17 cellular contexts compared by ENCODE assay signal in the genomic region with DNA sequence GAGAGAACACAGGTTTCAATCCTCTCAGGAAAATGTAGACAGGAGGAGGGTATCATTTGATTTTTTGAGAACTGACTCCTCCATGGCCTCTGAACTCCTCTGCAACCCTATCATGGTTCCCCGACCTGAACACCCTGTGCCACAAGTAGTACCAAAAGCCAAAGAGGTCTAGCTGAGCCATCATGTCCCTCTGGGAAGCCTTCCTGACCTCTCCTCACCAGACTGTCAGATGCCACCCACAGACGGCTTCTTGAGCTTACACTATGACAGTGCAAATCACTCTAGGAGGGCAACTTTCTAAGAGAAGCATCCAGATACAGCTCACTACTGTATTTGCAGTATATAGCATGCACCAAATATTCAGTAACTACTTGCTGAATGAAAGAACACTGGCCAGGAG. TPM values are rescaled to one million over a fixed set of nuclear protein-coding genes. Genes with fewer than 3 reads are reported as not detected.
DNase-seq lines count a peak whose midpoint lies in the region; ATAC-seq and TF ChIP-seq lines count a peak whose summit lies in the region.
"Had no signal": no experiment of that assay in that cellular context is flagged by ENCODE, and none has a peak within 500 bp of the region (broad histone marks: within the 10 kb centered on the region; RNA-seq: fewer than 3 reads in every experiment).

No MANE protein-coding gene starts in this region.

- H3K9me3 ChIP-seq in Loucy (ENCODE audit: insufficient read depth, low read depth, low read length), result no peaks in the 10 kb centered on the region
- no peaks in the 10 kb centered on the region for H3K9me3 ChIP-seq in gastrocnemius medialis
- H3K9me3 ChIP-seq: HAP-1, left ventricle myocardium inferior had no signal

- intact Hi-C loops in gastrocnemius medialis (cut with DNase I; ENCODE audit: low total_unique reads), result no loop called here

- H4K20me1 ChIP-seq in Loucy (ENCODE audit: insufficient read depth, low read length, poor library complexity, severe bottlenecking), result peaks cover 80% of the 10 kb centered on the region

- H3K4me2 ChIP-seq in Loucy (ENCODE audit: low read depth, low read length, poor library complexity, severe bottlenecking), result peak overlapping the region; percentile 82

- no peak for TF ChIP-seq POLR2A in gastrocnemius medialis (IDR thresholded peaks at IDR 0.05)

- in situ Hi-C loops in gastrocnemius medialis (cut with MboI; ENCODE audit: low sequenced_read_pairs in 4 of 4), result loop anchor here in 2 of 4 donors (10.0 to 25.0 kb wide), 4 partner anchors 49 to 459 kb away; a partner anchor contains a TSS

- DNase-seq in activated CD4-positive, alpha-beta T cell treated with anti-CD3 and anti-CD28 coated beads, Interleukin-2, amount 10 ng/mL, durations not matched to agents 7 days and 5 days, result no peak
- DNase-seq in activated CD4-positive, alpha-beta T cell treated with anti-CD3 and anti-CD28 coated beads, Interleukin-2, amount 50 U/mL, for 1 hour, result no peak
- DNase-seq in effector memory CD8-positive, alpha-beta T cell, result no peak
- DNase-seq in gastrocnemius medialis (no peak), DMS 273 treated with DMSO at 0.1 percent for 48 hours (lab: John Stamatoyannopoulos, UW) (no peak)
- DNase-seq: KBM-7; left ventricle myocardium inferior; NCI-H1436; retina; stimulated activated CD4-positive, alpha-beta T cell treated with anti-CD3 and anti-CD28 coated beads, Interleukin-2, amount 100 ng/mL, for 24 hours; WERI-Rb-1 had no signal

- no peaks in the 10 kb centered on the region for H3K27me3 Mint-ChIP-seq in activated CD4-positive, alpha-beta T cell treated with anti-CD3 and anti-CD28 coated beads, Interleukin-2, amount 10 ng/mL, durations not matched to agents 7 days and 5 days
- no peaks in the 10 kb centered on the region for H3K27me3 Mint-ChIP-seq in effector memory CD8-positive, alpha-beta T cell
- H3K27me3 Mint-ChIP-seq: dendritic cell treated with granulocyte-macrophage colony-stimulating factor and Interleukin-4, amounts not matched to agents 40 ng/mL and 50 ng/mL, for 4 days had no signal

- POLR2A ChIA-PET in activated CD4-positive, alpha-beta T cell treated with anti-CD3 and anti-CD28 coated beads, Interleukin-2, amount 10 ng/mL, durations not matched to agents 7 days and 5 days (lab: Charles Lee), result no interaction called here

- CTCF ChIA-PET in activated CD4-positive, alpha-beta T cell treated with anti-CD3 and anti-CD28 coated beads, Interleukin-2, amount 10 ng/mL, durations not matched to agents 7 days and 5 days (lab: Charles Lee), result interaction anchor here (0.8 to 1.0 kb wide), 3 partner anchors 12 to 21 kb away, joined by 3 read pairs; a partner anchor contains a TSS

- H3K4me1 ChIP-seq in Loucy (ENCODE audit: insufficient read depth, low read length, poor library complexity, severe bottlenecking) (peaks cover 67% of the 10 kb centered on the region), gastrocnemius medialis (peaks cover 64 to 69% of the 10 kb centered on the region in 2 donors)

- ATAC-seq in effector memory CD8-positive, alpha-beta T cell (replicated peaks), result no peak
- ATAC-seq in gastrocnemius medialis, result no peak
- ATAC-seq in GM19455 (IDR thresholded peaks at IDR 0.05; ENCODE audit: unreplicated experiment), result no peak
- no peak for ATAC-seq in GM18520 (IDR thresholded peaks at IDR 0.05; ENCODE audit: unreplicated experiment)

- TF ChIP-seq CTCF in Loucy (conservative IDR thresholded peaks at IDR 0.05; ENCODE audit: low read length) (no peak), gastrocnemius medialis (IDR thresholded peaks at IDR 0.05 in 4 of 5, conservative IDR thresholded peaks at IDR 0.05 in 1 of 5) (no peak)

- no peaks in the 10 kb centered on the region for H3F3A ChIP-seq in Loucy (ENCODE audit: low read depth)

- no peaks in the 10 kb centered on the region for H3K9me3 Mint-ChIP-seq in activated CD4-positive, alpha-beta T cell treated with anti-CD3 and anti-CD28 coated beads, Interleukin-2, amount 10 ng/mL, durations not matched to agents 7 days and 5 days
- H3K9me3 Mint-ChIP-seq in effector memory CD8-positive, alpha-beta T cell, result no peaks in the 10 kb centered on the region
- H3K9me3 Mint-ChIP-seq: dendritic cell treated with granulocyte-macrophage colony-stimulating factor and Interleukin-4, amounts not matched to agents 40 ng/mL and 50 ng/mL, for 4 days had no signal

- H3K36me3 Mint-ChIP-seq in activated CD4-positive, alpha-beta T cell treated with anti-CD3 and anti-CD28 coated beads, Interleukin-2, amount 10 ng/mL, durations not matched to agents 7 days and 5 days (ENCODE audit: low read depth), result peaks cover 74% of the 10 kb centered on the region
- H3K36me3 Mint-ChIP-seq in effector memory CD8-positive, alpha-beta T cell (ENCODE audit: insufficient read depth), result peaks cover 99% of the 10 kb centered on the region

- peak overlapping the region; percentile 48 for H3K27ac Mint-ChIP-seq in activated CD4-positive, alpha-beta T cell treated with anti-CD3 and anti-CD28 coated beads, Interleukin-2, amount 10 ng/mL, durations not matched to agents 7 days and 5 days
- H3K27ac Mint-ChIP-seq in effector memory CD8-positive, alpha-beta T cell, result peak overlapping the region in 1 of 2 donors; percentile 100
- H3K27ac Mint-ChIP-seq: dendritic cell treated with granulocyte-macrophage colony-stimulating factor and Interleukin-4, amounts not matched to agents 40 ng/mL and 50 ng/mL, for 4 days had no signal

- H3K4me3 ChIP-seq in Loucy (ENCODE audit: low read length, poor library complexity, severe bottlenecking), result peak overlapping the region; percentile 95
- no peak overlapping the region for H3K4me3 ChIP-seq in gastrocnemius medialis
- H3K4me3 ChIP-seq: HAP-1, left ventricle myocardium inferior had no signal

- H3K79me2 ChIP-seq in Loucy (ENCODE audit: insufficient read depth, low read length), result peaks cover 85% of the 10 kb centered on the region

- peaks cover 72% of the 10 kb centered on the region for H3K36me3 ChIP-seq in Loucy (ENCODE audit: insufficient read depth, low read length)
- H3K36me3 ChIP-seq in gastrocnemius medialis, result peaks cover 14 to 68% of the 10 kb centered on the region in 2 donors

- H2AFZ ChIP-seq in Loucy (ENCODE audit: low read length), result no peak overlapping the region

- H3K4me3 Mint-ChIP-seq in activated CD4-positive, alpha-beta T cell treated with anti-CD3 and anti-CD28 coated beads, Interleukin-2, amount 10 ng/mL, durations not matched to agents 7 days and 5 days, result peak overlapping the region; percentile 8
- peak overlapping the region; percentile 21 to 38 for H3K4me3 Mint-ChIP-seq in effector memory CD8-positive, alpha-beta T cell
- H3K4me3 Mint-ChIP-seq: dendritic cell treated with granulocyte-macrophage colony-stimulating factor and Interleukin-4, amounts not matched to agents 40 ng/mL and 50 ng/mL, for 4 days had no signal

- peak overlapping the region; percentile 97 to 100 (median 99) for H3K27ac ChIP-seq in gastrocnemius medialis
- H3K27ac ChIP-seq: WERI-Rb-1 had no signal

- H3K4me1 Mint-ChIP-seq in activated CD4-positive, alpha-beta T cell treated with anti-CD3 and anti-CD28 coated beads, Interleukin-2, amount 10 ng/mL, durations not matched to agents 7 days and 5 days, result peaks cover 74% of the 10 kb centered on the region
- peaks cover 60 to 66% of the 10 kb centered on the region in 2 donors for H3K4me1 Mint-ChIP-seq in effector memory CD8-positive, alpha-beta T cell (ENCODE audit: low read depth in 2 of 2)

- H3K9me2 ChIP-seq in Loucy (replicated peaks; ENCODE audit: low read depth, low read length), result no peaks in the 10 kb centered on the region

- peak overlapping the region; percentile 26 for H3K9ac ChIP-seq in Loucy (ENCODE audit: low read depth, low read length, poor library complexity, severe bottlenecking)

- peaks cover 4% of the 10 kb centered on the region for H3K27me3 ChIP-seq in Loucy (ENCODE audit: insufficient read depth, low read length, poor library complexity, severe bottlenecking)
- no peaks in the 10 kb centered on the region for H3K27me3 ChIP-seq in gastrocnemius medialis

RNA-seq across cellular contexts. Expression of a gene that starts 3.7 kb away (rescaled TPM):
- 100 to 1,000 TPM; 517 to 535 TPM for total RNA-seq in activated CD4-positive, alpha-beta T cell treated with anti-CD3 and anti-CD28 coated beads, Interleukin-2, amount 10 ng/mL, durations not matched to agents 7 days and 5 days
- 100 to 1,000 TPM in 3 of 4 donors, 10 to 100 TPM in 1; 88.3 to 172 (median 126) TPM for total RNA-seq in gastrocnemius medialis

RNA-seq across cellular contexts. Expression of a gene that starts 14.5 kb away (rescaled TPM):
- 100 to 1,000 TPM; 143 to 144 TPM for total RNA-seq in activated CD4-positive, alpha-beta T cell treated with anti-CD3 and anti-CD28 coated beads, Interleukin-2, amount 10 ng/mL, durations not matched to agents 7 days and 5 days
- total RNA-seq in gastrocnemius medialis, result 100 to 1,000 TPM in 3 of 4 donors, 10 to 100 TPM in 1; 99.6 to 302 (median 172) TPM

RNA-seq across cellular contexts. Expression of a gene that starts 32.0 kb away (rescaled TPM):
- total RNA-seq in activated CD4-positive, alpha-beta T cell treated with anti-CD3 and anti-CD28 coated beads, Interleukin-2, amount 10 ng/mL, durations not matched to agents 7 days and 5 days, result 10 to 100 TPM; 65.0 to 66.9 TPM
- total RNA-seq in gastrocnemius medialis, result 1 to 10 TPM in 3 of 4 donors, under 1 TPM in 1; 0.95 to 3.3 (median 2.9) TPM

RNA-seq across cellular contexts. Expression of a gene that starts 33.4 kb away (rescaled TPM):
- 1 to 10 TPM; 2.1 to 2.3 TPM for total RNA-seq in activated CD4-positive, alpha-beta T cell treated with anti-CD3 and anti-CD28 coated beads, Interleukin-2, amount 10 ng/mL, durations not matched to agents 7 days and 5 days
- total RNA-seq in gastrocnemius medialis, result 10 to 100 TPM in 1 of 4 donors, 1 to 10 TPM in 1, under 1 TPM in 1, not detected in 1; 0.55 to 14.2 (median 1.2) TPM
- total RNA-seq: NCI-H460 had no signal

RNA-seq across cellular contexts. Expression of a gene that starts 53.3 kb away (rescaled TPM):
- 10 to 100 TPM; 45.2 to 47.1 TPM for total RNA-seq in activated CD4-positive, alpha-beta T cell treated with anti-CD3 and anti-CD28 coated beads, Interleukin-2, amount 10 ng/mL, durations not matched to agents 7 days and 5 days
- total RNA-seq in gastrocnemius medialis, result 100 to 1,000 TPM; 208 to 327 (median 285) TPM

Comparison
In these comparisons a context has a peak if more than half of its experiments do, and no peak if none do; other contexts are left out.
1. RNA of a gene that starts 32.0 kb away (total RNA-seq): 65.0 to 66.9 TPM in activated CD4-positive, alpha-beta T cell treated with anti-CD3 and anti-CD28 coated beads, Interleukin-2, amount 10 ng/mL, durations not matched to agents 7 days and 5 days; 0.95 to 3.3 TPM in gastrocnemius medialis; every median in the first group is over 10 times any median in the second.